ENCODE assay signal across 18 cellular contexts in the genomic region with DNA sequence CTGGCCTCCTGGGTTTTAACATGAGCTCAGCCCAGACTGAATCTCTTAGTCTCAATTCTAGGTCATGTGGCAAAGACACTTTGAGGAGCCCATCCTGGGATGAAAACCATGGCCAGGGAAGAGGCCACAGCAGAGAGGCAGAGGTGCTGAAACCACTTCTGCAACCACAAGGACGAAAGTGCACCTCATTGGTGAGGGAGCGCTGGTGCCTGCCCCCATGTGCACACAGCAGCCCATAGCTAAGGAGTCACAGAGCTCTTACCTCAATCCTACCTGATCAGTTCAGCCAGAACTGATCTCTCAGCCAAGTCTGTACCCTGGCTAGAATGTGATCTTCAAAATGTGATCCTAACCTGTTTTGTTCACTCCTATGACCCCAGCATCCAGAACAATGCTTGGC.
"Had no signal": no experiment of that assay in that cellular context is flagged by ENCODE, and none has a peak within 500 bp of the region (broad histone marks: within the 10 kb centered on the region; RNA-seq: fewer than 3 reads in every experiment).

No MANE protein-coding gene starts in this region.

- ATAC-seq: lower lobe of right lung; stimulated activated naive CD8-positive, alpha-beta T cell treated with anti-CD3 and anti-CD28 coated beads, Interleukin-15, Interleukin-2, amounts not matched to agents 100 U/mL and 50 U/mL, for 24 hours; T-cell; upper lobe of right lung had no signal

- H3K27me3 ChIP-seq: esophagus squamous epithelium, right atrium auricular region, upper lobe of right lung had no signal

- H3K4me3 ChIP-seq: esophagus squamous epithelium, lower lobe of right lung, right atrium auricular region, SK-N-MC, upper lobe of right lung had no signal

- H3K9me3 ChIP-seq: esophagus squamous epithelium, lower lobe of right lung, right atrium auricular region, upper lobe of right lung had no signal

- H3K27ac ChIP-seq: lower lobe of right lung, SK-N-MC, upper lobe of right lung had no signal

- DNase-seq: activated B cell treated with CpG ODN at 0.5 μM for 24 hours; activated CD4-positive, alpha-beta memory T cell treated with anti-CD3 and anti-CD28 coated beads, Interleukin-2, amount 10 ng/mL, durations not matched to agents 7 days and 5 days; activated CD4-positive, alpha-beta T cell treated with anti-CD3 and anti-CD28 coated beads for 48 hours; activated naive CD4-positive, alpha-beta T cell treated with Interleukin-2 at 50 U/mL for 16 hours; activated naive CD8-positive, alpha-beta T cell treated with anti-CD3 and anti-CD28 coated beads, Interleukin-2, amount 10 ng/mL, durations not matched to agents 7 days and 5 days; activated T-cell treated with anti-CD3 and anti-CD28 coated beads, Interleukin-2, amount 50 U/mL, for 1 hour; effector CD8-positive, alpha-beta T cell; esophagus squamous epithelium; hypothalamus; islet precursor cell; lower lobe of right lung; occipital lobe; stimulated activated CD4-positive, alpha-beta T cell treated with anti-CD3 and anti-CD28 coated beads, Interleukin-2, amount 100 ng/mL, for 24 hours; stimulated activated naive CD8-positive, alpha-beta T cell treated with anti-CD3 and anti-CD28 coated beads, Interleukin-15, Interleukin-2, amounts not matched to agents 100 U/mL and 50 U/mL, for 24 hours; T-cell; upper lobe of right lung had no signal

- H3K36me3 ChIP-seq: esophagus squamous epithelium, lower lobe of right lung, right atrium auricular region, upper lobe of right lung had no signal
